ENCODE assay signal across 31 cellular contexts in the genomic region with DNA sequence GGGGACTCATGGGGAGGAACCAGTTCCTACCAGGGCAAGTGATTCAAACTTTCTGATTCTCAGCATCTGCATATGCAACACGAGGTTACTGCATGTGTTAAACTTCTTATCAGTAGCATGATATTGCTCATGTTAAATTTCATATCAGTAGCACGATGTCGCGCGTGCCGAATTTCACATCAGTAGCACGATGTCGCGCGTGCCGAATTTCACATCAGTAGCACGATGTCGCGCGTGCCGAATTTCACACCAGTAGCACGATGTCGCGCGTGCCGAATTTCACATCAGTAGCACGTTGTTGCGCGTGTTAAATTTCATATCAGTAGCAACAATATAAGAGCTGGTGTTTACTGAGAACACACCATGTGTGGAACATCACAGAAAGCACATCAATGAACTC.
"Had no signal": no experiment of that assay in that cellular context is flagged by ENCODE, and none has a peak within 500 bp of the region (broad histone marks: within the 10 kb centered on the region; RNA-seq: fewer than 3 reads in every experiment).

No MANE protein-coding gene starts in this region.

- H3K4me3 ChIP-seq: adrenal gland, body of pancreas, breast epithelium, SJSA1 had no signal

- H3K9me3 ChIP-seq: adrenal gland, breast epithelium, SJSA1, SK-N-SH had no signal

- DNase-seq: activated CD4-positive, alpha-beta T cell treated with anti-CD3 and anti-CD28 coated beads, Interleukin-2, amount 10 ng/mL, durations not matched to agents 24 days and 14 days; activated CD4-positive, alpha-beta T cell treated with anti-CD3 and anti-CD28 coated beads, Interleukin-2, amount 50 U/mL, for 4 hours; activated CD8-positive, alpha-beta T cell treated with anti-CD3 and anti-CD28 coated beads for 36 hours; activated gamma-delta T cell treated with Interleukin-2 at 50 U/mL for 16 hours; activated naive CD4-positive, alpha-beta T cell treated with anti-CD3 and anti-CD28 coated beads for 36 hours; activated T-cell treated with anti-CD3 and anti-CD28 coated beads, Interleukin-2, amount 50 U/mL, for 1 hour; activated T-cell treated with anti-CD3 and anti-CD28 coated beads, Interleukin-2, amount 50 U/mL, for 72 hours; adrenal gland; body of pancreas; caudate nucleus; MM.1S; MV-4-11; NCI-H1092; NCI-H1436 treated with DMSO at 0.1 percent for 48 hours; NCI-H1694 treated with DMSO at 0.1 percent for 48 hours; NCI-H2029 treated with DMSO at 0.1 percent for 48 hours; NCI-H2107; NCI-H2171; NCI-H2227 treated with DMSO at 0.1 percent for 48 hours; NCI-H446; NCI-H524; NCI-H69; NCI-H82; SHP77 treated with DMSO at 0.1 percent for 48 hours; SK-N-SH had no signal

- H3K27me3 ChIP-seq: adrenal gland, body of pancreas, breast epithelium had no signal

- H3K27ac ChIP-seq: adrenal gland, body of pancreas, breast epithelium, KMS-11, SJSA1 had no signal

- H3K4me1 ChIP-seq: adrenal gland, body of pancreas, breast epithelium, SJSA1 had no signal

- ATAC-seq: activated CD8-positive, alpha-beta T cell treated with anti-CD3 and anti-CD28 coated beads for 36 hours; activated naive CD4-positive, alpha-beta T cell treated with anti-CD3 and anti-CD28 coated beads, Interleukin-2, amount 50 U/mL, for 72 hours; activated T-cell treated with anti-CD3 and anti-CD28 coated beads, Interleukin-2, amount 50 U/mL, for 72 hours; activated T-helper 17 cell treated with anti-CD3 and anti-CD28 coated beads, Interleukin-2, amount 50 U/mL, for 72 hours; body of pancreas; Panc1 had no signal

- H3K36me3 ChIP-seq: adrenal gland, breast epithelium, SJSA1 had no signal
